16 cellular contexts compared by ENCODE assay signal in the genomic region with DNA sequence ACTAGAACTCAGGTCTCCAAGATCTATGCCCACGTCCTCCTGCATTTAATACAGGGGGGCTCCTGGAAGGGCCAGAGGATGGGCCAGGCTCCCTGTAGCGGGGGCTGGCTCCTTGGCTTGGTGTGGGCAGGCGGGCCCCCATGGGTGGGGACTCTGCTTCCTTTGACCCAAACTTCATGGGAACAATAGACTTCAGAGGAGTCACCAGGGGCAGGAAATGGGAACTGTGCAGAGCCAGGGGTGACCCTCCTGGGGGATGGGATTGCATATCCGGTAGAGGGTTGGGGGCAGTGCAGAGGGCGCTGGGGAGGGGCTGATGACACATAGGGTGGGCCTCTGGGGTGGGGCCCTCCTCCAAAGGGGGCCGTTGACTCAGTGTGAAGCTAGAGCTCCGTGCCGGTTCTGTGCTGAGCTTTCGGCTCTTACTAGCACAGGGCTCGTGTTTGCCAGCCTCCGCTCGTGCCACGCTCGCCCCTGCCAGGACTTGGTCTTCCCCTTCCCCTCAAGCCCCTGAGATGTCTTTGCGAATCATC. TPM values are rescaled to one million over a fixed set of nuclear protein-coding genes. Genes with fewer than 3 reads are reported as not detected.
A peak's percentile ranks its signal among the peaks of the same experiment; 100 is the strongest.
DNase-seq lines count a peak whose midpoint lies in the region; ATAC-seq, FAIRE-seq and TF ChIP-seq lines count a peak whose summit lies in the region.
"Had no signal": no experiment of that assay in that cellular context is flagged by ENCODE, and none has a peak within 500 bp of the region (broad histone marks: within the 10 kb centered on the region; RNA-seq: fewer than 3 reads in every experiment).

No MANE protein-coding gene starts in this region.

- H3K27ac ChIP-seq in K562 (ENCODE audit: extremely low read depth, low read depth, low read length) (no peak overlapping the region), right cardiac atrium (ENCODE audit: low read length) (peak overlapping the region; percentile 63), neural progenitor cell (no peak overlapping the region)

- H4K20me1 ChIP-seq in K562 (replicated peaks; ENCODE audit: control insufficient read depth, insufficient read depth, low read length) (no peaks in the 10 kb centered on the region; the same call in 1 of the 2 replicates), neural progenitor cell (ENCODE audit: low read depth) (peaks cover 33% of the 10 kb centered on the region)

- H3K4me3 ChIP-seq in K562 (no peak overlapping the region), right cardiac atrium (ENCODE audit: low read length) (no peak overlapping the region), neural progenitor cell (no peak overlapping the region)
- H3K4me3 ChIP-seq: Peyer's patch had no signal

- H3K27me3 ChIP-seq in K562 (ENCODE audit: control insufficient read depth in 2 of 2, insufficient read depth in 2 of 2, low read length in 2 of 2) (no peaks in the 10 kb centered on the region), right cardiac atrium (ENCODE audit: control insufficient read depth, insufficient read depth) (no peaks in the 10 kb centered on the region), neural progenitor cell (peaks cover 25% of the 10 kb centered on the region)
- H3K27me3 ChIP-seq: Peyer's patch had no signal

- 79% methylated on average over 3 of the region's 15 CpGs for WGBS in K562 (ENCODE audit: insufficient coverage, low coverage, missing lambda C conversion rate)
- WGBS in right cardiac atrium = 59% methylated on average over 15 of the region's 15 CpGs

- peaks cover 57% of the 10 kb centered on the region for H3K79me2 ChIP-seq in K562 (ENCODE audit: control insufficient read depth, insufficient read depth, low read length)
- peaks cover 58% of the 10 kb centered on the region for H3K79me2 ChIP-seq in neural progenitor cell (ENCODE audit: low read depth)

- in situ Hi-C loops in K562 (cut with MboI) = no loop called here

- H3F3A ChIP-seq in neural progenitor cell (ENCODE audit: low read depth) = peaks cover 26% of the 10 kb centered on the region

- H2AFZ ChIP-seq in K562 (ENCODE audit: low read depth, low read length) = no peak overlapping the region
- no peak overlapping the region for H2AFZ ChIP-seq in neural progenitor cell (replicated peaks)

- peaks cover 3% of the 10 kb centered on the region for H3K9me1 ChIP-seq in K562 (ENCODE audit: control insufficient read depth, insufficient read depth, low read length)

- H3K36me3 ChIP-seq in K562 (ENCODE audit: control insufficient read depth, insufficient read depth, low read length) (peaks cover 8% of the 10 kb centered on the region; the same call in 2 of the 3 replicates), neural progenitor cell (no peaks in the 10 kb centered on the region)
- H3K36me3 ChIP-seq: Peyer's patch had no signal

- DNase-seq in ELF-1 (ENCODE audit: low read depth, low spot score) (peak; percentile 64), K562 (ENCODE audit: extremely low read depth in 1 of 4, low spot score in 3 of 4) (no peak), right cardiac atrium (peak; percentile 72 to 78 (median 77)), neural progenitor cell (ENCODE audit: low spot score) (no peak), UCSD-AML1 (lab: John Stamatoyannopoulos, UW; ENCODE audit: unreplicated experiment) (no peak), DMS 273 treated with DMSO at 0.1 percent for 48 hours (lab: John Stamatoyannopoulos, UW) (no peak)
- no peak for DNase-seq in activated naive CD4-positive, alpha-beta T cell treated with anti-CD3 and anti-CD28 coated beads, Interleukin-2, amount 50 U/mL, for 72 hours (ENCODE audit: low spot score in 2 of 2)
- DNase-seq: ACHN; activated T-cell treated with anti-CD3 and anti-CD28 coated beads, Interleukin-2, amount 50 U/mL, for 4 hours; NCI-H2227 treated with DMSO at 0.1 percent for 48 hours; Peyer's patch; stimulated activated CD4-positive, alpha-beta T cell treated with anti-CD3 and anti-CD28 coated beads, Interleukin-12 subunit alpha, Interleukin-12 subunit beta, amount 100 ng/mL, for 4 hours had no signal

- H3K27me3 Mint-ChIP-seq in neural progenitor cell (ENCODE audit: insufficient read depth, low read depth) = peaks cover 19% of the 10 kb centered on the region

- H3K9ac ChIP-seq in K562 (ENCODE audit: insufficient read depth in 1 of 2, low read depth in 2 of 2, low read length in 2 of 2) (peak overlapping the region in 1 of 2 experiments; percentile 74; a peak in 1 of 4 replicates), neural progenitor cell (no peak overlapping the region)

- no peak for TF ChIP-seq RAD21 in K562 (CRISPR knock-in tag; conservative IDR thresholded peaks at IDR 0.05 in 1 of 2, IDR thresholded peaks at IDR 0.05 in 1 of 2)

- POLR2A ChIA-PET in K562 (lab: Yijun Ruan, JAX) = interaction anchor here (1.4 kb wide), 1 partner anchor 19 kb away, joined by 5 read pairs; no protein-coding TSS in a partner anchor

- intact Hi-C loops in K562 (cut with micrococcal nuclease) (loop anchor here (5.0 kb wide), 1 partner anchor 33 kb away; no protein-coding TSS in a partner anchor), right cardiac atrium (cut with DNase I) (loop anchor here in 2 of 4 donors (10.0 kb wide), 1 partner anchor 71 kb away; no protein-coding TSS in a partner anchor)

- no peaks in the 10 kb centered on the region for H3K36me3 Mint-ChIP-seq in neural progenitor cell
- no peaks in the 10 kb centered on the region for H3K36me3 Mint-ChIP-seq in activated naive CD4-positive, alpha-beta T cell treated with anti-CD3 and anti-CD28 coated beads, Interleukin-2, amount 50 U/mL, for 72 hours

- TF ChIP-seq CTCF in K562 (IDR thresholded peaks at IDR 0.05 in 2 of 3, conservative IDR thresholded peaks at IDR 0.05 in 1 of 3; ENCODE audit: insufficient read depth in 2 of 3, low read depth in 1 of 3, low read length in 3 of 3) (no peak), neural progenitor cell (IDR thresholded peaks at IDR 0.05) (no peak)

- TF ChIP-seq EP300 in K562 (IDR thresholded peaks at IDR 0.05; ENCODE audit: low read length) = no peak

- CTCF ChIA-PET in K562 (lab: Yijun Ruan, JAX; ENCODE audit: low intra/inter-chr PET ratio) = no interaction called here

- H3K4me2 ChIP-seq in K562 (ENCODE audit: insufficient read depth, low read length) (0 out of 2 replicates have a peak overlapping the region, but pooled peaks have one; percentile 32), neural progenitor cell (peak overlapping the region; percentile 63)

- H3K27ac Mint-ChIP-seq in neural progenitor cell = no peak overlapping the region
- H3K27ac Mint-ChIP-seq in activated naive CD4-positive, alpha-beta T cell treated with anti-CD3 and anti-CD28 coated beads, Interleukin-2, amount 50 U/mL, for 72 hours = no peak overlapping the region

- peaks cover 30% of the 10 kb centered on the region for H3K4me1 Mint-ChIP-seq in neural progenitor cell

- no peak for TF ChIP-seq POLR2A in K562 (conservative IDR thresholded peaks at IDR 0.05)

- no peak for FAIRE-seq in K562 (lab: Jason Lieb, UNC)

- ATAC-seq in K562 (no peak), right cardiac atrium (peak; percentile 49 to 88), HG03520 (IDR thresholded peaks at IDR 0.05; ENCODE audit: unreplicated experiment) (no peak)
- no peak for ATAC-seq in activated naive CD4-positive, alpha-beta T cell treated with anti-CD3 and anti-CD28 coated beads, Interleukin-2, amount 50 U/mL, for 72 hours
- ATAC-seq: activated T-cell treated with anti-CD3 and anti-CD28 coated beads, Interleukin-2, amount 50 U/mL, for 4 hours; HCT116 had no signal

- no peak overlapping the region for H3K4me3 Mint-ChIP-seq in neural progenitor cell
- H3K4me3 Mint-ChIP-seq: activated T-cell treated with anti-CD3 and anti-CD28 coated beads, Interleukin-2, amount 50 U/mL, for 4 hours; central memory CD8-positive, alpha-beta T cell had no signal

- no peaks in the 10 kb centered on the region for H3K9me3 Mint-ChIP-seq in neural progenitor cell
- H3K9me3 Mint-ChIP-seq in activated naive CD4-positive, alpha-beta T cell treated with anti-CD3 and anti-CD28 coated beads, Interleukin-2, amount 50 U/mL, for 72 hours = no peaks in the 10 kb centered on the region
- H3K9me3 Mint-ChIP-seq: activated T-cell treated with anti-CD3 and anti-CD28 coated beads, Interleukin-2, amount 50 U/mL, for 4 hours; central memory CD8-positive, alpha-beta T cell had no signal

- H3K4me1 ChIP-seq in K562 (replicated peaks in 1 of 2; ENCODE audit: control insufficient read depth in 2 of 2, insufficient read depth in 2 of 2, low read length in 2 of 2) = peaks cover 18 to 35% of the 10 kb centered on the region in 2 experiments; a peak in 4 of 5 replicates
- H3K4me1 ChIP-seq in right cardiac atrium (ENCODE audit: control insufficient read depth, insufficient read depth, low read length) = no peaks in the 10 kb centered on the region
- peaks cover 32% of the 10 kb centered on the region for H3K4me1 ChIP-seq in neural progenitor cell

- H3K9me3 ChIP-seq in K562 (replicated peaks; ENCODE audit: control insufficient read depth, insufficient read depth, low read depth, low read length) (no peaks in the 10 kb centered on the region), right cardiac atrium (ENCODE audit: control insufficient read depth, low read length) (no peaks in the 10 kb centered on the region), neural progenitor cell (ENCODE audit: low read depth) (no peaks in the 10 kb centered on the region)
- H3K9me3 ChIP-seq: Peyer's patch had no signal

- no TSS peak for BruUV-seq in K562 (replicated peaks; lab: Mats Ljungman, UMichigan)

RNA-seq across cellular contexts. Expression of a gene that starts 4.6 kb away (rescaled TPM):
- 7.9 and 24.9 TPM in 2 replicates for total RNA-seq in K562 (2011; cell fraction: chromatin; rRNA removed; ENCODE audit: low replicate concordance)
- total RNA-seq in K562 (2011; cell fraction: nucleolus; rRNA removed) = 18.8 and 20.4 TPM in 2 replicates
- 15.1 and 16.4 TPM in 2 replicates for total RNA-seq in K562 (2011; cell fraction: nucleoplasm; rRNA removed)
- total RNA-seq in K562 (2014; rRNA removed) (23.9 and 27.2 TPM in 2 replicates), K562 (2014; rRNA removed; fragmentation: Illumina TruSeq; extraction: Trizol) (13.4 and 15.7 TPM in 2 replicates), K562 (2015; rRNA removed; fragmentation: Illumina TruSeq; extraction: Trizol) (15.1 and 16.1 TPM in 2 replicates), K562 (2021) (38.6 and 40.0 TPM in 2 replicates), right cardiac atrium (10 to 100 TPM; 11.1 to 22.9 (median 11.8) TPM), neural progenitor cell (ENCODE audit: low replicate concordance) (8.8 and 22.5 TPM in 2 replicates)
- polyA plus RNA-seq in K562 (2011; rRNA removed) (17.0 and 21.3 TPM in 2 replicates), K562 (2014; fragmentation: Illumina TruSeq; extraction: Trizol) (23.7 and 30.8 TPM in 2 replicates), K562 (2014; fragmentation: Nextera tagmentation; extraction: Ambion mirVana) (1 to 10 TPM in 1 of 2 experiments, under 1 TPM in 1; 0.82 to 1.3 TPM), K562 (2014; rRNA removed) (29.6 and 31.8 TPM in 2 replicates), right cardiac atrium (9.6 TPM)
- polyA plus RNA-seq in K562 (2011; cell fraction: cytosol; rRNA removed) = 22.3 and 41.2 TPM in 2 replicates
- polyA plus RNA-seq in K562 (2011; cell fraction: nucleus; rRNA removed) = 13.3 and 19.3 TPM in 2 replicates
- polyA plus RNA-seq in K562 (2012) = 18.1 and 27.4 TPM in 2 replicates
- polyA minus RNA-seq in K562 (2011; rRNA and poly(A)+ RNA removed) = 14.5 and 17.3 TPM in 2 replicates
- polyA minus RNA-seq in K562 (2011; cell fraction: cytosol; rRNA and poly(A)+ RNA removed) = 20.2 and 25.8 TPM in 2 replicates
- polyA minus RNA-seq in K562 (2011; cell fraction: nucleus; rRNA and poly(A)+ RNA removed) = 7.4 and 7.9 TPM in 2 replicates
- total RNA-seq in activated naive CD4-positive, alpha-beta T cell treated with anti-CD3 and anti-CD28 coated beads, Interleukin-2, amount 50 U/mL, for 72 hours = 1 to 10 TPM in 1 of 2 donors, under 1 TPM in 1; 0.32 to 8.3 TPM
- total RNA-seq: mononuclear cell had no signal

Comparison
In these comparisons a context has a peak if more than half of its experiments do, and no peak if none do; other contexts are left out.
1. DNase-seq: peak in ELF-1 (single experiment) and right cardiac atrium (3 of 3); none in K562 (0 of 4), neural progenitor cell (single experiment), UCSD-AML1 (single experiment), activated naive CD4-positive, alpha-beta T cell treated with anti-CD3 and anti-CD28 coated beads, Interleukin-2, amount 50 U/mL, for 72 hours (0 of 2) and DMS 273 treated with DMSO at 0.1 percent for 48 hours (single experiment).
2. ATAC-seq: peak in right cardiac atrium (2 of 2); none in K562 (single experiment), HG03520 (single experiment) and activated naive CD4-positive, alpha-beta T cell treated with anti-CD3 and anti-CD28 coated beads, Interleukin-2, amount 50 U/mL, for 72 hours (0 of 2).